In the genomic region with DNA sequence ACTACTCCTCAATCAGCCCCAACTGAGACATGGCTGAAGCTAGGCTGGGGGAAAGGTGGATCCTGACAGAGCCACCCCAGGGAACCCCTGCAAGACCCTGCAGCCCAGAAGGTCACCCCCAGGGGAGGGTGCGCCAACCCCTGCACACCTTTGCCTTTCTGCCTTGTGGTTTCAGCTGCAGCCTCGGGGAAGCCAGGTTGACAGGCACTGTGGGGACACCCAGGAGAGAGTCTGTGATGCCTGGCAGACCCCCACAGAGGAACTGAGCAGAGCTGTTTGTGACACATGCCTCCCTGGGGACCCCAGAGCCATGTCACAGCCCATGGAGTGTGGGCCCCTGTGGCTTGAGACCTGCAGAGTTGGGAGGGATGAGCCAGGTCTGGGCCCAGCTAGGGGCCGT, we compare ENCODE assay signal across 1 cellular context.
TF ChIP-seq lines count a peak whose summit lies in the region.

No MANE protein-coding gene starts in this region.

TF ChIP-seq in GM23338, 12 proteins besides CTCF, POLR2A, EP300 and RAD21 (continued from another document):
- no peak for TF ChIP-seq ZNF462 (CRISPR knock-in tag; IDR thresholded peaks at IDR 0.05)
- TF ChIP-seq ZNF114 (CRISPR knock-in tag; IDR thresholded peaks at IDR 0.05) = no peak
- TF ChIP-seq EZH2 (IDR thresholded peaks at IDR 0.05; ENCODE audit: low read depth, unreplicated experiment) = no peak
- no peak for TF ChIP-seq POLR2AphosphoS5 (IDR thresholded peaks at IDR 0.05; ENCODE audit: low read depth)
- no peak for TF ChIP-seq NANOG (IDR thresholded peaks at IDR 0.05; ENCODE audit: borderline replicate concordance)
- no peak for TF ChIP-seq STAT1 (IDR thresholded peaks at IDR 0.05; ENCODE audit: unreplicated experiment)
- TF ChIP-seq ETS1 (IDR thresholded peaks at IDR 0.05) = no peak
- TF ChIP-seq EZH2phosphoT487 (IDR thresholded peaks at IDR 0.05; ENCODE audit: unreplicated experiment) = no peak
- TF ChIP-seq REST (IDR thresholded peaks at IDR 0.05; ENCODE audit: unreplicated experiment) = no peak
